1 cellular context compared by ENCODE assay signal in the genomic region with DNA sequence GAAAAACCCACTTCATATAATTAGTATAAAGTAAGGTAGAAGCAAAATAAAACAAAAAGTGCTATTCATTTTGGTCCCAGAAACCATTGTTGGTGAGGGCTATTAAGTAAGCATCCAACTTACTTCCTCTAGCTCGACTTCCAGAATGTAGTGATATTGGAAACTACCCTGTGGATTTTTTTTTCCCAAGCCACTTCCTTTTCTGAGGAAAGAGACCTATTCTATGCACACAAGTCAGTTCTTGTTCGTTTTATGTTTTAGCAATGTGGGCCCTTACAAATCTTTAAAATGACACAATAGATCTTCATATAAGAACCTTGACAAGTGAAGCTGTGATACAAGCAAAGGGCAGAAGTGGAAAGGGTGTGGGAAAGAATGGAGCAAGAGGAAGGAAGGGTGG.
TF ChIP-seq lines count a peak whose summit lies in the region.

No MANE protein-coding gene starts in this region.

TF ChIP-seq in GM23338, 12 proteins besides CTCF, POLR2A, EP300 and RAD21 (continued from another document):
- TF ChIP-seq, protein P1, sequence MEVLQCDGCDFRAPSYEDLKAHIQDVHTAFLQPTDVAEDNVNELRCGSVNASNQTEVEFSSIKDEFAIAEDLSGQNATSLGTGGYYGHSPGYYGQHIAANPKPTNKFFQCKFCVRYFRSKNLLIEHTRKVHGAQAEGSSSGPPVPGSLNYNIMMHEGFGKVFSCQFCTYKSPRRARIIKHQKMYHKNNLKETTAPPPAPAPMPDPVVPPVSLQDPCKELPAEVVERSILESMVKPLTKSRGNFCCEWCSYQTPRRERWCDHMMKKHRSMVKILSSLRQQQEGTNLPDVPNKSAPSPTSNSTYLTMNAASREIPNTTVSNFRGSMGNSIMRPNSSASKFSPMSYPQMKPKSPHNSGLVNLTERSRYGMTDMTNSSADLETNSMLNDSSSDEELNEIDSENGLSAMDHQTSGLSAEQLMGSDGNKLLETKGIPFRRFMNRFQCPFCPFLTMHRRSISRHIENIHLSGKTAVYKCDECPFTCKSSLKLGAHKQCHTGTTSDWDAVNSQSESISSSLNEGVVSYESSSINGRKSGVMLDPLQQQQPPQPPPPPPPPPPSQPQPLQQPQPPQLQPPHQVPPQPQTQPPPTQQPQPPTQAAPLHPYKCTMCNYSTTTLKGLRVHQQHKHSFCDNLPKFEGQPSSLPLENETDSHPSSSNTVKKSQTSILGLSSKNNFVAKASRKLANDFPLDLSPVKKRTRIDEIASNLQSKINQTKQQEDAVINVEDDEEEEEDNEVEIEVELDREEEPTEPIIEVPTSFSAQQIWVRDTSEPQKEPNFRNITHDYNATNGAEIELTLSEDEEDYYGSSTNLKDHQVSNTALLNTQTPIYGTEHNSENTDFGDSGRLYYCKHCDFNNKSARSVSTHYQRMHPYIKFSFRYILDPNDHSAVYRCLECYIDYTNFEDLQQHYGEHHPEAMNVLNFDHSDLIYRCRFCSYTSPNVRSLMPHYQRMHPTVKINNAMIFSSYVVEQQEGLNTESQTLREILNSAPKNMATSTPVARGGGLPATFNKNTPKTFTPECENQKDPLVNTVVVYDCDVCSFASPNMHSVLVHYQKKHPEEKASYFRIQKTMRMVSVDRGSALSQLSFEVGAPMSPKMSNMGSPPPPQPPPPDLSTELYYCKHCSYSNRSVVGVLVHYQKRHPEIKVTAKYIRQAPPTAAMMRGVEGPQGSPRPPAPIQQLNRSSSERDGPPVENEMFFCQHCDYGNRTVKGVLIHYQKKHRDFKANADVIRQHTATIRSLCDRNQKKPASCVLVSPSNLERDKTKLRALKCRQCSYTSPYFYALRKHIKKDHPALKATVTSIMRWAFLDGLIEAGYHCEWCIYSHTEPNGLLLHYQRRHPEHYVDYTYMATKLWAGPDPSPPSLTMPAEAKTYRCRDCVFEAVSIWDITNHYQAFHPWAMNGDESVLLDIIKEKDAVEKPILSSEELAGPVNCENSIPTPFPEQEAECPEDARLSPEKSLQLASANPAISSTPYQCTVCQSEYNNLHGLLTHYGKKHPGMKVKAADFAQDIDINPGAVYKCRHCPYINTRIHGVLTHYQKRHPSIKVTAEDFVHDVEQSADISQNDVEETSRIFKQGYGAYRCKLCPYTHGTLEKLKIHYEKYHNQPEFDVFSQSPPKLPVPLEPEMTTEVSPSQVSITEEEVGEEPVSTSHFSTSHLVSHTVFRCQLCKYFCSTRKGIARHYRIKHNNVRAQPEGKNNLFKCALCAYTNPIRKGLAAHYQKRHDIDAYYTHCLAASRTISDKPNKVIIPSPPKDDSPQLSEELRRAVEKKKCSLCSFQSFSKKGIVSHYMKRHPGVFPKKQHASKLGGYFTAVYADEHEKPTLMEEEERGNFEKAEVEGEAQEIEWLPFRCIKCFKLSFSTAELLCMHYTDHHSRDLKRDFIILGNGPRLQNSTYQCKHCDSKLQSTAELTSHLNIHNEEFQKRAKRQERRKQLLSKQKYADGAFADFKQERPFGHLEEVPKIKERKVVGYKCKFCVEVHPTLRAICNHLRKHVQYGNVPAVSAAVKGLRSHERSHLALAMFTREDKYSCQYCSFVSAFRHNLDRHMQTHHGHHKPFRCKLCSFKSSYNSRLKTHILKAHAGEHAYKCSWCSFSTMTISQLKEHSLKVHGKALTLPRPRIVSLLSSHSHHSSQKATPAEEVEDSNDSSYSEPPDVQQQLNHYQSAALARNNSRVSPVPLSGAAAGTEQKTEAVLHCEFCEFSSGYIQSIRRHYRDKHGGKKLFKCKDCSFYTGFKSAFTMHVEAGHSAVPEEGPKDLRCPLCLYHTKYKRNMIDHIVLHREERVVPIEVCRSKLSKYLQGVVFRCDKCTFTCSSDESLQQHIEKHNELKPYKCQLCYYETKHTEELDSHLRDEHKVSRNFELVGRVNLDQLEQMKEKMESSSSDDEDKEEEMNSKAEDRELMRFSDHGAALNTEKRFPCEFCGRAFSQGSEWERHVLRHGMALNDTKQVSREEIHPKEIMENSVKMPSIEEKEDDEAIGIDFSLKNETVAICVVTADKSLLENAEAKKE (CRISPR knock-in tag; IDR thresholded peaks at IDR 0.05), result no peak
- TF ChIP-seq EZH2phosphoT487 (IDR thresholded peaks at IDR 0.05; ENCODE audit: unreplicated experiment) (no peak), JUNB (IDR thresholded peaks at IDR 0.05; ENCODE audit: unreplicated experiment) (no peak)
- TF ChIP-seq, protein P2, sequence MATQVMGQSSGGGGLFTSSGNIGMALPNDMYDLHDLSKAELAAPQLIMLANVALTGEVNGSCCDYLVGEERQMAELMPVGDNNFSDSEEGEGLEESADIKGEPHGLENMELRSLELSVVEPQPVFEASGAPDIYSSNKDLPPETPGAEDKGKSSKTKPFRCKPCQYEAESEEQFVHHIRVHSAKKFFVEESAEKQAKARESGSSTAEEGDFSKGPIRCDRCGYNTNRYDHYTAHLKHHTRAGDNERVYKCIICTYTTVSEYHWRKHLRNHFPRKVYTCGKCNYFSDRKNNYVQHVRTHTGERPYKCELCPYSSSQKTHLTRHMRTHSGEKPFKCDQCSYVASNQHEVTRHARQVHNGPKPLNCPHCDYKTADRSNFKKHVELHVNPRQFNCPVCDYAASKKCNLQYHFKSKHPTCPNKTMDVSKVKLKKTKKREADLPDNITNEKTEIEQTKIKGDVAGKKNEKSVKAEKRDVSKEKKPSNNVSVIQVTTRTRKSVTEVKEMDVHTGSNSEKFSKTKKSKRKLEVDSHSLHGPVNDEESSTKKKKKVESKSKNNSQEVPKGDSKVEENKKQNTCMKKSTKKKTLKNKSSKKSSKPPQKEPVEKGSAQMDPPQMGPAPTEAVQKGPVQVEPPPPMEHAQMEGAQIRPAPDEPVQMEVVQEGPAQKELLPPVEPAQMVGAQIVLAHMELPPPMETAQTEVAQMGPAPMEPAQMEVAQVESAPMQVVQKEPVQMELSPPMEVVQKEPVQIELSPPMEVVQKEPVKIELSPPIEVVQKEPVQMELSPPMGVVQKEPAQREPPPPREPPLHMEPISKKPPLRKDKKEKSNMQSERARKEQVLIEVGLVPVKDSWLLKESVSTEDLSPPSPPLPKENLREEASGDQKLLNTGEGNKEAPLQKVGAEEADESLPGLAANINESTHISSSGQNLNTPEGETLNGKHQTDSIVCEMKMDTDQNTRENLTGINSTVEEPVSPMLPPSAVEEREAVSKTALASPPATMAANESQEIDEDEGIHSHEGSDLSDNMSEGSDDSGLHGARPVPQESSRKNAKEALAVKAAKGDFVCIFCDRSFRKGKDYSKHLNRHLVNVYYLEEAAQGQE (IDR thresholded peaks at IDR 0.05; ENCODE audit: unreplicated experiment), result no peak
